1 cellular context compared by ENCODE assay signal in the genomic region with DNA sequence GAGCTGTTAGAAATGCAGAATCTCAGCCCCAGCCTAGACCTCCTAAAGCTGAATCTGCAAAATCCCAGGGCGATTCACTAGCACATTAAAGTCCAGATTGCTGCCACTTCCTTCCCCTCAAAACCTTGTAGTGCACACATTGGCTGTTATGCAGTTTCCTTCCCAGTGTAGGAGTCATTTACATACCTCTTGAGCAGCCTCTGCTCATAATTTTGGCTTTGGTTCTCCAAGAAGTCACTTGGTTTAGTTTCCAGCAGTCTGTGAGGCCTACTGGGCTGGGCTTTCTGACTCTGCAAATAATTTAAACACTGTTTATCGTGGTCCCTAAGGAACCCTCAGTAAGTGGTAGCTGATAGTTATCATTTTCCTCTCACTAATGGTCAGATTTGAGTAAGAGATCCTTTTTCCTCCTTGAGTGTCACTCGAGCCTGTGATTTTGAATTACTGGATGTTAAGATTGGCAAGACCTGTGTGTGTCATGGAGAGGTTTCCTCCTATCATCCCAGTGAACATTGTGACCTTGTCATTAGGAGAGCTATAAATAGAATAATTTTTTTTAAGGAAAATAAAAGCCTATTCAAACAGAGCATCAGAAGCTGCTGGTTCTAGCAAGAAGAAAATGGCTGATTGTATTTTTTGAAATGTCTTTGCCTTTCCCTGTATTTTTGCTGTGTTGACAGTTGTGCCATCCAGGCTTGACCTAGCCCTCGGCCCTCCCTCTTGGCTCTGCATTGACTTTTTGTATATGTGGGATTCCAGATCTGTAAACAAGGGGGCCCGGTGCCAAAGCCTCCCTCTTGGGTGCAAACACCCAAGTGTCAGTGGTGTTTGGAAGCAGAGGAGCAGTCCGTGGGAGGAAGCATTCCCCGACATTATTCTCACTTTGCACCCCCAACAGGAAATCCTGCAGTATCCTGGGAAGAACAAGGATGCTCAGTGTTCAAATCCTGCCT.
TF ChIP-seq lines count a peak whose summit lies in the region.

No MANE protein-coding gene starts in this region.

TF ChIP-seq in GM23338, 12 proteins besides CTCF, POLR2A, EP300 and RAD21 (continued from another document):
- no peak for TF ChIP-seq ZNF462 (CRISPR knock-in tag; IDR thresholded peaks at IDR 0.05)
- TF ChIP-seq JUNB (IDR thresholded peaks at IDR 0.05; ENCODE audit: unreplicated experiment) = no peak
- no peak for TF ChIP-seq ZNF331 (CRISPR knock-in tag; IDR thresholded peaks at IDR 0.05; ENCODE audit: low read depth)
- TF ChIP-seq ETS1 (IDR thresholded peaks at IDR 0.05) = no peak
- TF ChIP-seq EZH2 (IDR thresholded peaks at IDR 0.05; ENCODE audit: low read depth, unreplicated experiment) = no peak
- TF ChIP-seq ZNF114 (CRISPR knock-in tag; IDR thresholded peaks at IDR 0.05) = no peak
- no peak for TF ChIP-seq POLR2AphosphoS5 (IDR thresholded peaks at IDR 0.05; ENCODE audit: low read depth)
